Comparison of ENCODE assay signal across 9 cellular contexts in the genomic region with DNA sequence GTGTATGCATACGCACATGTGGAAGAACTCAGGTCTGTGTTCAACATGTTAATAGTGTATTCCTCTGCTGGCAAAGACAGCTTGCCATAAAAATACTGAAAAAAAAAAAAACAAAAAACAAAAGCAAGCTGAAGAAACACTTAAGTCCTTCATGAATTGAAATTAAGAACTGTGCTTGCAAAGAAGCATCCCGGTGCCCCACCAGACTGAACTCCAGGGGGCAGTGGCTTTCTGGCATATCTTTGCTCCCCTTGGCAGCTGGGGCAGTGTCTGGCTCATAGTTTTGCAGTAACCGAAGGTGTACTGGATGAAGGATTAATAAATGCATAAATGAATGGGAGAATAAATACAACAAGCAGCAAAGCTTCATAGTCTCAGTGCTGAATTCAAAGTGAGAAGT.
DNase-seq lines count a peak whose midpoint lies in the region; ATAC-seq and TF ChIP-seq lines count a peak whose summit lies in the region.
"Had no signal": no experiment of that assay in that cellular context is flagged by ENCODE, and none has a peak within 500 bp of the region (broad histone marks: within the 10 kb centered on the region; RNA-seq: fewer than 3 reads in every experiment).

No MANE protein-coding gene starts in this region.

- H3K27ac Mint-ChIP-seq in neural progenitor cell, result peak overlapping the region; percentile 86

- H2AFZ ChIP-seq in neural progenitor cell (replicated peaks), result no peak overlapping the region

- H3K27me3 Mint-ChIP-seq in neural progenitor cell (ENCODE audit: insufficient read depth, low read depth), result no peaks in the 10 kb centered on the region

- H3K9me3 ChIP-seq in neural progenitor cell (ENCODE audit: low read depth), result no peaks in the 10 kb centered on the region

- H4K20me1 ChIP-seq in neural progenitor cell (ENCODE audit: low read depth), result no peaks in the 10 kb centered on the region

- peaks cover 50% of the 10 kb centered on the region for H3K4me1 ChIP-seq in neural progenitor cell

- no peak overlapping the region for H3K4me3 ChIP-seq in neural progenitor cell
- H3K4me3 ChIP-seq: SK-N-MC had no signal

- H3F3A ChIP-seq in neural progenitor cell (ENCODE audit: low read depth), result peaks cover 17% of the 10 kb centered on the region

- no peaks in the 10 kb centered on the region for H3K27me3 ChIP-seq in neural progenitor cell

- DNase-seq in NCI-H82 (lab: John Stamatoyannopoulos, UW) (peak; percentile 83), erythroblast (lab: John Stamatoyannopoulos, UW) (peak; percentile 37 to 52), neural progenitor cell (ENCODE audit: low spot score) (peak; percentile 54), SHP77 treated with DMSO at 0.1 percent for 48 hours (lab: John Stamatoyannopoulos, UW) (no peak), NCI-H510A (lab: John Stamatoyannopoulos, UW) (no peak)

- H3K36me3 ChIP-seq in neural progenitor cell, result no peaks in the 10 kb centered on the region

- peaks cover 2% of the 10 kb centered on the region for H3K36me3 Mint-ChIP-seq in neural progenitor cell

- H3K27ac ChIP-seq in neural progenitor cell, result no peak overlapping the region

- H3K4me2 ChIP-seq in neural progenitor cell, result no peak overlapping the region

- ATAC-seq in HG02678 (IDR thresholded peaks at IDR 0.05; ENCODE audit: unreplicated experiment), result no peak
- no peak for ATAC-seq in GM18861 (IDR thresholded peaks at IDR 0.05; ENCODE audit: unreplicated experiment)

- peaks cover 90% of the 10 kb centered on the region for H3K4me1 Mint-ChIP-seq in neural progenitor cell

- no peak for TF ChIP-seq POLR2A in erythroblast (IDR thresholded peaks at IDR 0.05; ENCODE audit: low read length)

- H3K9ac ChIP-seq in neural progenitor cell, result no peak overlapping the region

- H3K9me3 Mint-ChIP-seq in neural progenitor cell, result no peaks in the 10 kb centered on the region

- no peak overlapping the region for H3K4me3 Mint-ChIP-seq in neural progenitor cell

- no peaks in the 10 kb centered on the region for H3K79me2 ChIP-seq in neural progenitor cell (ENCODE audit: low read depth)

- TF ChIP-seq CTCF in GM12873 (IDR thresholded peaks at IDR 0.05; ENCODE audit: insufficient read depth, low read depth, low read length, missing control alignments) (peak; percentile 38), neural progenitor cell (IDR thresholded peaks at IDR 0.05) (peak; percentile 60)

Comparison
In these comparisons a context has a peak if more than half of its experiments do, and no peak if none do; other contexts are left out.
1. DNase-seq: peak in NCI-H82 (single experiment), erythroblast (2 of 2) and neural progenitor cell (single experiment); none in SHP77 treated with DMSO at 0.1 percent for 48 hours (single experiment) and NCI-H510A (single experiment).